9 cellular contexts compared by ENCODE assay signal in the genomic region with DNA sequence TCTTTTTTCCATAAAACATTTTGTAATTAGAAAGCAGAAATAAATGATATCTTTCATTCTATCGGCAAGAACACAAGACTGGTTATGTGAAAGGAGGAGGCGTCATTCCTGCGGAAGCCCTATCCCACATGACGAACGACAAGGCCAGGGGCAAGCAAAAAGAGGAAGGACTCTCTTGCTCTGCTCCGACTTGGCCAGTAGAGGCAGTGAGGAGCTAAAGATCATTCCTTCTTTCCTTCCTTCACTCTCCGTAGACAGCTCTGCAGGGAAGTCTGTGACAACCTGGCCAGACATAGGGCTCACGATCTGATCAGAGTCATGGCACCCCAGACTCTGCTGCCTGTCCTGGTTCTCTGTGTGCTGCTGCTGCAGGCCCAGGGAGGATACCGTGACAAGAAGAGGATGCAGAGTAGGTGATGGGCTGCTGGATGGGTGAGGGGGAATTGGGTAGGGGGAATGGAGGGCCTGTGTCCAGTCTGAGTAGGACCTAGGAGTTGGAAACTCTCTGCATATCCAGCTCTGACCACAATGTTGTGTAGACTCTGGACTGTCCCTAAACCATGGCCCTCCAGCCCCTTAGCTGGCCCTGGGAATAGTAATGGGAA. TPM values are rescaled to one million over a fixed set of nuclear protein-coding genes. Genes with fewer than 3 reads are reported as not detected.
DNase-seq lines count a peak whose midpoint lies in the region; ATAC-seq and TF ChIP-seq lines count a peak whose summit lies in the region.
"Had no signal": no experiment of that assay in that cellular context is flagged by ENCODE, and none has a peak within 500 bp of the region (broad histone marks: within the 10 kb centered on the region; RNA-seq: fewer than 3 reads in every experiment).

WFDC10A (plus strand) TSS at position 244 of the 605 bp plus-strand sequence; CDS start at position 319, 75 bp downstream.

- no peaks in the 10 kb centered on the region for H3K27me3 ChIP-seq in trophoblast cell (ENCODE audit: insufficient read depth, low read length)

- peaks cover 2% of the 10 kb centered on the region for H3K9me3 ChIP-seq in trophoblast cell (ENCODE audit: insufficient read depth, low read depth, low read length)

- POLR2A ChIA-PET in activated CD4-positive, alpha-beta T cell treated with anti-CD3 and anti-CD28 coated beads, Interleukin-2, amount 10 ng/mL, durations not matched to agents 7 days and 5 days (lab: Charles Lee), result no interaction called here

- H3K27ac ChIP-seq in trophoblast cell (ENCODE audit: low read depth, low read length), result no peak within 1 kb of the TSS

- H2BK12ac ChIP-seq in trophoblast cell (ENCODE audit: low read length), result no peak within 1 kb of the TSS

- no peak within 1 kb of the TSS for H4K12ac ChIP-seq in trophoblast cell (ENCODE audit: low read depth, low read length)

- peaks cover 32% of the 10 kb centered on the region for H3K27me3 Mint-ChIP-seq in activated CD4-positive, alpha-beta T cell treated with anti-CD3 and anti-CD28 coated beads, Interleukin-2, amount 10 ng/mL, durations not matched to agents 7 days and 5 days

- CTCF ChIA-PET in activated CD4-positive, alpha-beta T cell treated with anti-CD3 and anti-CD28 coated beads, Interleukin-2, amount 10 ng/mL, durations not matched to agents 7 days and 5 days (lab: Charles Lee), result interaction anchor here (0.5 to 1.8 kb wide), 4 partner anchors 15 to 267 kb away, joined by 4 to 5 read pairs (median 4); partner anchors contain the start of gene SYS1

- no peak within 1 kb of the TSS for H3K9ac ChIP-seq in trophoblast cell (ENCODE audit: low read length)

- no peak for ATAC-seq in HG03095 (IDR thresholded peaks at IDR 0.05; ENCODE audit: unreplicated experiment)
- ATAC-seq in GM18517 (IDR thresholded peaks at IDR 0.05; ENCODE audit: unreplicated experiment), result no peak

- no peak within 1 kb of the TSS for H2BK120ac ChIP-seq in trophoblast cell (ENCODE audit: insufficient read depth, low read length, poor library complexity)

- DNase-seq in AG08395 (ENCODE audit: low spot score), result peak; percentile 65
- DNase-seq in GM12865 (ENCODE audit: low read depth), result peak; percentile 50
- DNase-seq in NB4 (ENCODE audit: low read depth), result peak; percentile 80
- peak; percentile 11 for DNase-seq in activated CD4-positive, alpha-beta T cell treated with anti-CD3 and anti-CD28 coated beads, Interleukin-2, amount 10 ng/mL, durations not matched to agents 7 days and 5 days
- peak; percentile 30 to 62 for DNase-seq in foreskin fibroblast
- DNase-seq in trophoblast cell, result peak; percentile 42 to 64

- WGBS in trophoblast cell (ENCODE audit: extremely low coverage, insufficient coverage, insufficient read length), result no CpG with 5 or more reads among the region's 9 CpGs

- no peaks in the 10 kb centered on the region for H3K79me2 ChIP-seq in trophoblast cell (ENCODE audit: control insufficient read depth, insufficient read depth, low read length, poor library complexity)

- no peak within 1 kb of the TSS for H2AFZ ChIP-seq in trophoblast cell (ENCODE audit: insufficient read depth, low read length, poor library complexity)

- H3K4me2 ChIP-seq in trophoblast cell (ENCODE audit: low read length), result no peak within 1 kb of the TSS

- H3K79me1 ChIP-seq in trophoblast cell (ENCODE audit: low read length), result no peaks in the 10 kb centered on the region

- H4K8ac ChIP-seq in trophoblast cell (ENCODE audit: low read depth, low read length), result no peak within 1 kb of the TSS

- no peak within 1 kb of the TSS for H4K91ac ChIP-seq in trophoblast cell (ENCODE audit: low read depth, low read length)

- no peaks in the 10 kb centered on the region for H3K4me1 Mint-ChIP-seq in activated CD4-positive, alpha-beta T cell treated with anti-CD3 and anti-CD28 coated beads, Interleukin-2, amount 10 ng/mL, durations not matched to agents 7 days and 5 days

- no peak within 1 kb of the TSS for H3K18ac ChIP-seq in trophoblast cell (ENCODE audit: low read length)

- no peaks in the 10 kb centered on the region for H3K36me3 ChIP-seq in trophoblast cell (ENCODE audit: control insufficient read depth in 1 of 2, insufficient read depth in 2 of 2, low read length in 2 of 2)

- H3K4ac ChIP-seq in trophoblast cell (ENCODE audit: low read depth, low read length), result no peak within 1 kb of the TSS

- H3K9me3 Mint-ChIP-seq in activated CD4-positive, alpha-beta T cell treated with anti-CD3 and anti-CD28 coated beads, Interleukin-2, amount 10 ng/mL, durations not matched to agents 7 days and 5 days, result no peaks in the 10 kb centered on the region

- no peak for TF ChIP-seq POLR2A in NB4 (IDR thresholded peaks at IDR 0.05; ENCODE audit: extremely low read depth, insufficient read length)

- no peak within 1 kb of the TSS for H3K4me3 ChIP-seq in GM12865 (ENCODE audit: low read depth, low read length)
- no peak within 1 kb of the TSS for H3K4me3 ChIP-seq in NB4 (ENCODE audit: low read depth, low read length)
- no peak within 1 kb of the TSS for H3K4me3 ChIP-seq in foreskin fibroblast (ENCODE audit: low read depth in 1 of 2, low read length in 2 of 2)
- no peak within 1 kb of the TSS for H3K4me3 ChIP-seq in trophoblast cell (ENCODE audit: low read depth, low read length)

- no peak within 1 kb of the TSS for H3K27ac Mint-ChIP-seq in activated CD4-positive, alpha-beta T cell treated with anti-CD3 and anti-CD28 coated beads, Interleukin-2, amount 10 ng/mL, durations not matched to agents 7 days and 5 days

- H3K4me3 Mint-ChIP-seq in activated CD4-positive, alpha-beta T cell treated with anti-CD3 and anti-CD28 coated beads, Interleukin-2, amount 10 ng/mL, durations not matched to agents 7 days and 5 days, result no peak within 1 kb of the TSS

- H3K36me3 Mint-ChIP-seq in activated CD4-positive, alpha-beta T cell treated with anti-CD3 and anti-CD28 coated beads, Interleukin-2, amount 10 ng/mL, durations not matched to agents 7 days and 5 days (ENCODE audit: low read depth), result no peaks in the 10 kb centered on the region

- no peaks in the 10 kb centered on the region for H3K4me1 ChIP-seq in trophoblast cell (ENCODE audit: control insufficient read depth in 1 of 2, insufficient read depth in 2 of 2, low read length in 2 of 2)

- no peak within 1 kb of the TSS for H2AK5ac ChIP-seq in trophoblast cell (ENCODE audit: low read length)

- no peak within 1 kb of the TSS for H2BK5ac ChIP-seq in trophoblast cell (ENCODE audit: low read depth, low read length, poor library complexity)

- no peak within 1 kb of the TSS for H3K23ac ChIP-seq in trophoblast cell (ENCODE audit: low read length)

- TF ChIP-seq CTCF in GM12865 (IDR thresholded peaks at IDR 0.05; ENCODE audit: insufficient read depth, low read depth, low read length, missing control alignments) (peak; percentile 81), NB4 (IDR thresholded peaks at IDR 0.05; ENCODE audit: low read depth, low read length) (peak; percentile 93), foreskin fibroblast (IDR thresholded peaks at IDR 0.05; ENCODE audit: low read depth, low read length) (peak; percentile 73)

- H3K14ac ChIP-seq in trophoblast cell (ENCODE audit: low read length), result no peak within 1 kb of the TSS

RNA-seq across cellular contexts. Expression of gene WFDC10A, which starts in this region (rescaled TPM):
- total RNA-seq in activated CD4-positive, alpha-beta T cell treated with anti-CD3 and anti-CD28 coated beads, Interleukin-2, amount 10 ng/mL, durations not matched to agents 7 days and 5 days, result not detected
- not detected in 2 replicates for polyA plus RNA-seq in trophoblast cell (2013)
- total RNA-seq: lung microvascular endothelial cell had no signal

Comparison
In these comparisons a context has a peak if more than half of its experiments do, and no peak if none do; other contexts are left out.
1. Peak in DNase-seq in activated CD4-positive, alpha-beta T cell treated with anti-CD3 and anti-CD28 coated beads, Interleukin-2, amount 10 ng/mL, durations not matched to agents 7 days and 5 days; RNA of the gene not detected or under 1 TPM.
2. DNase-seq: peak in every context shown above with its lines; median percentile 80 in NB4; 65 in AG08395; 53 in trophoblast cell; 50 in GM12865; 46 in foreskin fibroblast; 11 in activated CD4-positive, alpha-beta T cell treated with anti-CD3 and anti-CD28 coated beads, Interleukin-2, amount 10 ng/mL, durations not matched to agents 7 days and 5 days.